23 cellular contexts compared by ENCODE assay signal in genomic region chr2:234725528-234726264, GRCh38.
DNase-seq lines count a peak whose midpoint lies in the region; ATAC-seq and TF ChIP-seq lines count a peak whose summit lies in the region.
"Had no signal": no experiment of that assay in that cellular context is flagged by ENCODE, and none has a peak within 500 bp of the region (broad histone marks: within the 10 kb centered on the region; RNA-seq: fewer than 3 reads in every experiment).

No MANE protein-coding gene starts in this region.

- H3K4me3 ChIP-seq in fibroblast of the aortic adventitia (ENCODE audit: low read depth, low read length), result no peak overlapping the region
- H3K4me3 ChIP-seq: K562, lung had no signal

- no peak overlapping the region for H2BK15ac ChIP-seq in H9 (ENCODE audit: low read depth, low read length)

- no peak overlapping the region for H3K56ac ChIP-seq in H9 (ENCODE audit: insufficient read length, low read depth, low read length)

- H4K5ac ChIP-seq in H9 (ENCODE audit: insufficient read length, low read depth, low read length), result no peak overlapping the region

- H3K4me1 Mint-ChIP-seq in H9, result peaks cover 20 to 22% of the 10 kb centered on the region in 2 experiments
- H3K4me1 Mint-ChIP-seq: activated naive CD4-positive, alpha-beta T cell treated with anti-CD3 and anti-CD28 coated beads, Interleukin-2, amount 50 U/mL, for 24 hours; naive B cell had no signal

- H4K8ac ChIP-seq in H9 (replicated peaks; ENCODE audit: insufficient read length, low read depth, low read length), result no peak overlapping the region

- no peak for ATAC-seq in GM18861 (IDR thresholded peaks at IDR 0.05; ENCODE audit: unreplicated experiment)
- ATAC-seq: activated T-cell treated with anti-CD3 and anti-CD28 coated beads, Interleukin-2, amount 50 U/mL, for 4 hours; K562 had no signal

- no peak overlapping the region for H3K4me3 Mint-ChIP-seq in H9
- H3K4me3 Mint-ChIP-seq: activated CD4-positive, alpha-beta memory T cell treated with anti-CD3 and anti-CD28 coated beads for 36 hours; activated naive CD4-positive, alpha-beta T cell treated with anti-CD3 and anti-CD28 coated beads, Interleukin-2, amount 50 U/mL, for 24 hours; activated T-cell treated with anti-CD3 and anti-CD28 coated beads, Interleukin-2, amount 50 U/mL, for 4 hours; naive B cell had no signal

- H3T11ph ChIP-seq in H9 (ENCODE audit: low read length), result no peak overlapping the region

- no peak overlapping the region for H2BK12ac ChIP-seq in H9 (ENCODE audit: insufficient read length, low read depth, low read length)

- no peaks in the 10 kb centered on the region for H3K9me3 ChIP-seq in H9 (ENCODE audit: control insufficient read depth, low read depth, low read length)

- H3K27me3 ChIP-seq in H9 (ENCODE audit: insufficient read depth, low read length), result no peaks in the 10 kb centered on the region

- H3K4me2 ChIP-seq in H9 (ENCODE audit: insufficient read depth, insufficient read length, low read length), result no peak overlapping the region

- TF ChIP-seq CTCF in H9 (conservative IDR thresholded peaks at IDR 0.05) (no peak), fibroblast of the aortic adventitia (IDR thresholded peaks at IDR 0.05; ENCODE audit: insufficient read depth, low read length) (no peak), RWPE1 (conservative IDR thresholded peaks at IDR 0.05; ENCODE audit: low read depth) (no peak)

- H4K91ac ChIP-seq in H9 (ENCODE audit: insufficient read length, low read depth, low read length), result no peak overlapping the region

- POLR2A ChIA-PET in RWPE1 (lab: Yijun Ruan, JAX; ENCODE audit: low non-redundant PET), result no interaction called here

- H2AK5ac ChIP-seq in H9 (ENCODE audit: insufficient read length, low read length), result no peak overlapping the region

- H3K9me3 Mint-ChIP-seq in H9, result no peaks in the 10 kb centered on the region
- H3K9me3 Mint-ChIP-seq: activated CD4-positive, alpha-beta memory T cell treated with anti-CD3 and anti-CD28 coated beads for 36 hours; activated naive CD4-positive, alpha-beta T cell treated with anti-CD3 and anti-CD28 coated beads, Interleukin-2, amount 50 U/mL, for 24 hours; activated T-cell treated with anti-CD3 and anti-CD28 coated beads, Interleukin-2, amount 50 U/mL, for 4 hours; naive B cell had no signal

- H4K20me1 ChIP-seq in H9 (ENCODE audit: control insufficient read depth, insufficient read depth, insufficient read length), result no peaks in the 10 kb centered on the region

- H3K23me2 ChIP-seq in H9 (ENCODE audit: insufficient read length, low read depth, low read length, poor library complexity, severe bottlenecking), result no peaks in the 10 kb centered on the region

- no peaks in the 10 kb centered on the region for H3K27me3 Mint-ChIP-seq in H9 (ENCODE audit: low read depth)
- H3K27me3 Mint-ChIP-seq: naive B cell had no signal

- H3K9ac ChIP-seq in H9 (ENCODE audit: extremely low read depth, insufficient read length, low read length), result no peak overlapping the region

- H3K36me3 Mint-ChIP-seq in H9 (ENCODE audit: insufficient read depth in 1 of 3, low read depth in 3 of 3), result no peaks in the 10 kb centered on the region
- H3K36me3 Mint-ChIP-seq: activated CD4-positive, alpha-beta memory T cell treated with anti-CD3 and anti-CD28 coated beads for 36 hours; activated naive CD4-positive, alpha-beta T cell treated with anti-CD3 and anti-CD28 coated beads, Interleukin-2, amount 50 U/mL, for 24 hours; naive B cell had no signal

- no peak overlapping the region for H3K27ac ChIP-seq in H9 (ENCODE audit: insufficient read length, low read depth, low read length)
- no peak overlapping the region for H3K27ac ChIP-seq in RWPE1
- H3K27ac ChIP-seq: HL-60, WERI-Rb-1 had no signal

- H3K4ac ChIP-seq in H9 (ENCODE audit: low read depth, low read length), result no peak overlapping the region

- DNase-seq in H9 (no peak), SW480 (ENCODE audit: low spot score) (peak; percentile 2), fibroblast of the aortic adventitia (ENCODE audit: low read depth) (peak; percentile 51), NCI-H526 treated with DMSO at 0.1 percent for 48 hours (lab: John Stamatoyannopoulos, UW) (no peak), RWPE1 (ENCODE audit: low spot score) (no peak)
- no peak for DNase-seq in activated CD8-positive, alpha-beta memory T cell treated with anti-CD3 and anti-CD28 coated beads, Interleukin-2, amount 50 U/mL, for 4 hours
- DNase-seq: activated CD4-positive, alpha-beta memory T cell treated with anti-CD3 and anti-CD28 coated beads for 36 hours; activated T-cell treated with anti-CD3 and anti-CD28 coated beads, Interleukin-2, amount 50 U/mL, for 4 hours; C1 segment of cervical spinal cord; DMS 273 treated with DMSO at 0.1 percent for 48 hours; GOT3; naive B cell; NCI-H2029 treated with DMSO at 0.1 percent for 48 hours; NCI-H446 treated with DMSO at 0.1 percent for 48 hours; posterior cingulate gyrus; stimulated activated CD4-positive, alpha-beta T cell treated with anti-CD3 and anti-CD28 coated beads, Interleukin-2, amount 100 ng/mL, for 48 hours; T-helper 1 cell; WERI-Rb-1 had no signal

- no peak overlapping the region for H3K23ac ChIP-seq in H9 (ENCODE audit: insufficient read length, low read depth, low read length)

- no peak overlapping the region for H3K18ac ChIP-seq in H9 (ENCODE audit: insufficient read length, low read depth, low read length)

- H3K27ac Mint-ChIP-seq in H9, result no peak overlapping the region
- H3K27ac Mint-ChIP-seq: activated CD4-positive, alpha-beta memory T cell treated with anti-CD3 and anti-CD28 coated beads for 36 hours; activated naive CD4-positive, alpha-beta T cell treated with anti-CD3 and anti-CD28 coated beads, Interleukin-2, amount 50 U/mL, for 24 hours had no signal

- H2BK20ac ChIP-seq in H9 (ENCODE audit: low read depth, low read length, poor library complexity, severe bottlenecking), result peak overlapping the region; percentile 45

- no peak overlapping the region for H2BK5ac ChIP-seq in H9 (ENCODE audit: insufficient read length, low read length)

- no peaks in the 10 kb centered on the region for H3K79me2 ChIP-seq in H9 (ENCODE audit: insufficient read depth, low read length)

- H3K14ac ChIP-seq in H9 (ENCODE audit: insufficient read depth, low read length), result no peak overlapping the region

- WGBS in H9 (ENCODE audit: extremely low coverage, insufficient read length, low lambda C conversion rate), result no CpG with 5 or more reads among the region's 1 CpG

- H3K79me1 ChIP-seq in H9 (ENCODE audit: insufficient read depth, low read depth, low read length, poor library complexity, severe bottlenecking), result no peaks in the 10 kb centered on the region

- H2BK120ac ChIP-seq in H9 (ENCODE audit: low read depth, low read length, poor library complexity, severe bottlenecking), result no peak overlapping the region

- H2AFZ ChIP-seq in H9 (ENCODE audit: low read length), result no peak overlapping the region

- CTCF ChIA-PET in RWPE1 (lab: Yijun Ruan, JAX), result no interaction called here

- H3K4me1 ChIP-seq in H9 (ENCODE audit: insufficient read depth, low read length), result peaks cover 3% of the 10 kb centered on the region; the same call in 1 of the 2 replicates

Comparison
In these comparisons a context has a peak if more than half of its experiments do, and no peak if none do; other contexts are left out.
1. DNase-seq: peak in SW480 (single experiment) and fibroblast of the aortic adventitia (single experiment); none in H9 (single experiment), NCI-H526 treated with DMSO at 0.1 percent for 48 hours (single experiment), RWPE1 (single experiment) and activated CD8-positive, alpha-beta memory T cell treated with anti-CD3 and anti-CD28 coated beads, Interleukin-2, amount 50 U/mL, for 4 hours (single experiment).